ENCODE assay signal across 8 cellular contexts in the genomic region with DNA sequence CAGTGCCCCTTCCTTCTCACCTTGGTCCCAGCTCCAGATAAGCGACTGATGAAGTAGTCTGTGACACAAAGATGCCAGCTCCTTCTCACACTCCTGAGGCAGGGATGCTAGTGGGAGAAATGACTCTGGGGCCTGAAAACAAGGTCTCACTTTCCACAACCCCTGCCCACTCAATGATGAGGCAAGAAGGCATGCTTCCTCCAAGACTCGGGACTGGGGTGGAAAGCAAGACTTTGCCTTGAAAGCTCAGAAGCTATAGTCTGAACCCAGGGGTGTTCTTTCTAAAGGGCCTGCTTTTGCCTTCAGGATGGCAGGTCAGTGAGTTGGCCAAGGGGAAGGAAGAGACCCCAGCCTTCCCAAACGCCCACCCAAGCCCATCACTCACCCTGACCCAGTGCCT. TPM values are rescaled to one million over a fixed set of nuclear protein-coding genes. Genes with fewer than 3 reads are reported as not detected.
DNase-seq lines count a peak whose midpoint lies in the region; ATAC-seq and TF ChIP-seq lines count a peak whose summit lies in the region.

No MANE protein-coding gene starts in this region.

- no peaks in the 10 kb centered on the region for H3K9me2 ChIP-seq in DOHH2 (replicated peaks; ENCODE audit: control insufficient read depth, low read length)

- POLR2A ChIA-PET in HEK293T (lab: Yijun Ruan, JAX), result interaction anchor here (0.9 to 4.1 kb wide), 11 partner anchors 9 to 112 kb away, joined by 3 to 46 read pairs (median 15); a partner anchor contains a TSS

- H3K4me3 ChIP-seq in DOHH2 (ENCODE audit: low read length) (peak overlapping the region; percentile 98), SJCRH30 (peak overlapping the region; percentile 93), fibroblast of pulmonary artery (replicated peaks; ENCODE audit: low read depth, low read length) (peak overlapping the region; percentile 98), psoas muscle (peak overlapping the region; percentile 98)

- peak overlapping the region; percentile 99 for H3K4me2 ChIP-seq in DOHH2 (ENCODE audit: low read length)

- H3K4me1 ChIP-seq in DOHH2 (ENCODE audit: control insufficient read depth, low read length) (peaks cover 23% of the 10 kb centered on the region), SJCRH30 (peaks cover 4% of the 10 kb centered on the region), psoas muscle (peaks cover 22% of the 10 kb centered on the region)

- no peaks in the 10 kb centered on the region for H3K27me3 ChIP-seq in DOHH2 (ENCODE audit: control insufficient read depth, low read length)
- no peaks in the 10 kb centered on the region for H3K27me3 ChIP-seq in SJCRH30
- no peaks in the 10 kb centered on the region for H3K27me3 ChIP-seq in psoas muscle (ENCODE audit: insufficient read depth in 3 of 3, low read length in 2 of 3)

- WGBS in psoas muscle, 3 donors, result 53 to 69% (median 54%) methylated on average over 3 of the region's 3 CpGs

- H3K27ac ChIP-seq in DOHH2 (ENCODE audit: low read depth, low read length) (no peak overlapping the region), SJCRH30 (no peak overlapping the region), psoas muscle (peak overlapping the region; percentile 91)

- H3K9me3 ChIP-seq in DOHH2 (ENCODE audit: control insufficient read depth, insufficient read depth, low read length) (no peaks in the 10 kb centered on the region), SJCRH30 (replicated peaks) (no peaks in the 10 kb centered on the region), psoas muscle (no peaks in the 10 kb centered on the region)

- intact Hi-C loops in psoas muscle (cut with DNase I), result loop anchor here in 1 of 2 donors (5.0 kb wide), 1 partner anchor 106 kb away; no protein-coding TSS in a partner anchor

- DNase-seq in SJCRH30, result no peak
- DNase-seq in fibroblast of pulmonary artery (ENCODE audit: low read depth), result no peak
- DNase-seq in psoas muscle, result no peak
- DNase-seq in putamen (ENCODE audit: low spot score), result no peak
- DNase-seq in NAMALWA (ENCODE audit: low spot score), result no peak
- DNase-seq in HEK293T (ENCODE audit: extremely low spot score), result no peak

- H3K36me3 ChIP-seq in DOHH2 (ENCODE audit: control insufficient read depth, low read length) (peaks cover 35% of the 10 kb centered on the region), SJCRH30 (peaks cover 4% of the 10 kb centered on the region; the same call in 1 of the 2 replicates), psoas muscle (ENCODE audit: insufficient read depth in 1 of 2, low read depth in 1 of 2) (peaks cover 2 to 50% of the 10 kb centered on the region in 2 donors)

- H3F3A ChIP-seq in DOHH2 (ENCODE audit: control insufficient read depth, insufficient read depth), result no peaks in the 10 kb centered on the region

- H3K79me2 ChIP-seq in DOHH2 (ENCODE audit: control insufficient read depth, low read length), result peaks cover 36% of the 10 kb centered on the region

- CTCF ChIA-PET in HEK293T (lab: Yijun Ruan, JAX), result interaction anchor here (0.8 to 1.3 kb wide), 2 partner anchors 14 to 49 kb away, joined by 4 to 5 read pairs; a partner anchor contains a TSS

- H4K20me1 ChIP-seq in DOHH2 (ENCODE audit: control insufficient read depth, insufficient read depth, low read depth, low read length), result peaks cover 10% of the 10 kb centered on the region; the same call in 1 of the 2 replicates

- ATAC-seq in psoas muscle (no peak), GM21360 (IDR thresholded peaks at IDR 0.05; ENCODE audit: unreplicated experiment) (no peak)

- TF ChIP-seq CTCF in DOHH2 (IDR thresholded peaks at IDR 0.05; ENCODE audit: low read depth, low read length, poor library complexity, severe bottlenecking), result no peak
- TF ChIP-seq CTCF in fibroblast of pulmonary artery (IDR thresholded peaks at IDR 0.05; ENCODE audit: low read length, missing control alignments), result no peak
- TF ChIP-seq CTCF in psoas muscle (IDR thresholded peaks at IDR 0.05), result no peak

TF ChIP-seq in HEK293T, 16 proteins besides CTCF, POLR2A, EP300 and RAD21:
- no peak for TF ChIP-seq FOXM1 (IDR thresholded peaks at IDR 0.05; ENCODE audit: borderline replicate concordance)
- TF ChIP-seq, protein P1, sequence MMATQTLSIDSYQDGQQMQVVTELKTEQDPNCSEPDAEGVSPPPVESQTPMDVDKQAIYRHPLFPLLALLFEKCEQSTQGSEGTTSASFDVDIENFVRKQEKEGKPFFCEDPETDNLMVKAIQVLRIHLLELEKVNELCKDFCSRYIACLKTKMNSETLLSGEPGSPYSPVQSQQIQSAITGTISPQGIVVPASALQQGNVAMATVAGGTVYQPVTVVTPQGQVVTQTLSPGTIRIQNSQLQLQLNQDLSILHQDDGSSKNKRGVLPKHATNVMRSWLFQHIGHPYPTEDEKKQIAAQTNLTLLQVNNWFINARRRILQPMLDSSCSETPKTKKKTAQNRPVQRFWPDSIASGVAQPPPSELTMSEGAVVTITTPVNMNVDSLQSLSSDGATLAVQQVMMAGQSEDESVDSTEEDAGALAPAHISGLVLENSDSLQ (IDR thresholded peaks at IDR 0.05), result no peak
- no peak for TF ChIP-seq FOXK2 (IDR thresholded peaks at IDR 0.05)
- TF ChIP-seq HDGF (IDR thresholded peaks at IDR 0.05; ENCODE audit: borderline replicate concordance), result no peak
- no peak for TF ChIP-seq ZNF384 (IDR thresholded peaks at IDR 0.05)
- no peak for TF ChIP-seq LEF1 (IDR thresholded peaks at IDR 0.05; ENCODE audit: borderline replicate concordance)
- no peak for TF ChIP-seq ARNT (IDR thresholded peaks at IDR 0.05)
- no peak for TF ChIP-seq L3MBTL2 (conservative IDR thresholded peaks at IDR 0.05)

RNA-seq across cellular contexts. Expression of a gene that starts 1.4 kb away (rescaled TPM):
- total RNA-seq in SJCRH30 (2014; rRNA removed; shearing (Covaris generic)), result 22.0 and 24.0 TPM in 2 replicates
- 1 to 10 TPM; 2.7 to 8.3 (median 4.5) TPM for total RNA-seq in psoas muscle
- polyA plus RNA-seq in psoas muscle, result 1 to 10 TPM; 1.4 to 8.7 (median 2.5) TPM

RNA-seq across cellular contexts. Expression of a gene that starts 1.4 kb away (rescaled TPM):
- total RNA-seq in SJCRH30 (2014; rRNA removed; shearing (Covaris generic)), result 14.9 and 21.0 TPM in 2 replicates
- 10 to 100 TPM in 1 of 4 donors, 1 to 10 TPM in 3; 5.4 to 10.1 (median 8.4) TPM for total RNA-seq in psoas muscle
- polyA plus RNA-seq in psoas muscle, result 10 to 100 TPM in 1 of 3 donors, 1 to 10 TPM in 2; 7.9 to 13.2 (median 9.4) TPM

RNA-seq across cellular contexts. Expression of a gene that starts 9.0 kb away (rescaled TPM):
- 49.6 and 62.0 TPM in 2 replicates for total RNA-seq in SJCRH30 (2014; rRNA removed; shearing (Covaris generic))
- 100 to 1,000 TPM; 118 to 157 (median 138) TPM for total RNA-seq in psoas muscle
- polyA plus RNA-seq in psoas muscle, result 10 to 100 TPM; 63.7 to 90.0 (median 63.9) TPM

RNA-seq across cellular contexts. Expression of a gene that starts 16.2 kb away (rescaled TPM):
- 51.7 and 52.8 TPM in 2 replicates for total RNA-seq in SJCRH30 (2014; rRNA removed; shearing (Covaris generic))
- total RNA-seq in psoas muscle, result 10 to 100 TPM; 17.1 to 26.4 (median 24.2) TPM
- 10 to 100 TPM; 19.8 to 38.8 (median 25.2) TPM for polyA plus RNA-seq in psoas muscle

RNA-seq across cellular contexts. Expression of a gene that starts 18.0 kb away (rescaled TPM):
- 0.58 and 1.3 TPM in 2 replicates for total RNA-seq in SJCRH30 (2014; rRNA removed; shearing (Covaris generic))
- total RNA-seq in psoas muscle, result under 1 TPM in 2 of 4 donors, not detected in 2; 0.15 to 0.36 TPM
- polyA plus RNA-seq in psoas muscle, result under 1 TPM; 0.14 to 0.68 (median 0.26) TPM
